ENCODE assay signal across 23 cellular contexts in genomic region chr9:105673850-105674387, GRCh38. TPM values are rescaled to one million over a fixed set of nuclear protein-coding genes. Genes with fewer than 3 reads are reported as not detected.
DNase-seq lines count a peak whose midpoint lies in the region; ATAC-seq, FAIRE-seq and TF ChIP-seq lines count a peak whose summit lies in the region.
"Had no signal": no experiment of that assay in that cellular context is flagged by ENCODE, and none has a peak within 500 bp of the region (broad histone marks: within the 10 kb centered on the region; RNA-seq: fewer than 3 reads in every experiment).

No MANE protein-coding gene starts in this region.

- H3K79me1 ChIP-seq in H1 (ENCODE audit: low read depth, low read length), result no peaks in the 10 kb centered on the region

- H2BK20ac ChIP-seq in H1 (ENCODE audit: low read length), result no peak overlapping the region

- H3K36me3 Mint-ChIP-seq in activated naive CD4-positive, alpha-beta T cell treated with anti-CD3 and anti-CD28 coated beads, Interleukin-2, amount 50 U/mL, for 72 hours, result no peaks in the 10 kb centered on the region
- H3K36me3 Mint-ChIP-seq: CD8-positive, alpha-beta memory T cell had no signal

- H3K4me2 ChIP-seq in DOHH2 (ENCODE audit: low read length) (peak overlapping the region; percentile 68), Karpas-422 (ENCODE audit: low read depth, low read length, poor library complexity, severe bottlenecking) (peak overlapping the region; percentile 68), H1 (ENCODE audit: insufficient read depth in 1 of 2, low read depth in 2 of 2, low read length in 2 of 2) (no peak overlapping the region)

- peaks cover 39% of the 10 kb centered on the region for H3K4me1 ChIP-seq in DOHH2 (ENCODE audit: control insufficient read depth, low read length)
- H3K4me1 ChIP-seq in Karpas-422 (ENCODE audit: low read length), result peaks cover 89% of the 10 kb centered on the region
- peaks cover 0 to 10% (median 7%) of the 10 kb centered on the region in 4 experiments; a peak in 4 of 7 replicates for H3K4me1 ChIP-seq in H1 (replicated peaks in 1 of 4; ENCODE audit: control insufficient read depth in 3 of 4, insufficient read depth in 4 of 4, low read length in 3 of 4)

- H4K91ac ChIP-seq in H1 (replicated peaks; ENCODE audit: insufficient read length, low read length), result no peak overlapping the region

- POLR2A ChIA-PET in H1 (lab: Charles Lee; ENCODE audit: partially characterized antibody), result no interaction called here

- no peak overlapping the region for H2AFZ ChIP-seq in Karpas-422 (ENCODE audit: low read length)
- H2AFZ ChIP-seq in H1 (ENCODE audit: low read length), result no peak overlapping the region

- H3K27ac Mint-ChIP-seq in activated naive CD4-positive, alpha-beta T cell treated with anti-CD3 and anti-CD28 coated beads, Interleukin-2, amount 50 U/mL, for 72 hours, result no peak overlapping the region
- H3K27ac Mint-ChIP-seq: CD8-positive, alpha-beta memory T cell; T-helper 1 cell treated with Interleukin-12 subunit alpha and Interleukin-12 subunit beta and Interleukin-4 antibody, amounts not matched to agents 30 μg/mL and 1 μg/mL, for 36 hours had no signal

- H2BK5ac ChIP-seq in H1 (ENCODE audit: low read depth, low read length), result no peak overlapping the region

- no peak overlapping the region for H3K56ac ChIP-seq in H1 (replicated peaks; ENCODE audit: insufficient read length, low read depth, low read length)

- H3K9ac ChIP-seq in Karpas-422 (ENCODE audit: low read length), result peak overlapping the region; percentile 49
- no peak overlapping the region for H3K9ac ChIP-seq in H1 (replicated peaks in 1 of 4; ENCODE audit: extremely low read depth in 1 of 4, low read depth in 3 of 4, low read length in 3 of 4)

- H4K8ac ChIP-seq in H1 (ENCODE audit: extremely low read depth, insufficient read depth, low read length), result no peak overlapping the region

- no peak overlapping the region for H3K14ac ChIP-seq in H1 (ENCODE audit: insufficient read length)

- DNase-seq in Karpas-422 (peak; percentile 50), NOMO-1 treated with DMSO at 0.1 percent for 48 hours (lab: John Stamatoyannopoulos, UW; ENCODE audit: unreplicated experiment) (peak; percentile 64), H1 (ENCODE audit: low read depth in 1 of 2, low spot score in 2 of 2) (no peak), LoVo (ENCODE audit: low spot score) (no peak)
- no peak for DNase-seq in activated naive CD4-positive, alpha-beta T cell treated with anti-CD3 and anti-CD28 coated beads, Interleukin-2, amount 50 U/mL, for 72 hours (ENCODE audit: low spot score in 2 of 2)
- DNase-seq: C1 segment of cervical spinal cord; CD8-positive, alpha-beta memory T cell; DMS53; NCI-H1092 treated with DMSO at 0.1 percent for 48 hours; NCI-H146; NCI-H2081 treated with DMSO at 0.1 percent for 48 hours; PC-3; SJCRH30 had no signal

- no peaks in the 10 kb centered on the region for H3K23me2 ChIP-seq in H1 (ENCODE audit: low read depth, low read length)

- TF ChIP-seq EP300 in H1 (IDR thresholded peaks at IDR 0.05; ENCODE audit: borderline replicate concordance in 1 of 2, low read depth in 2 of 2, low read length in 2 of 2), result no peak

- TF ChIP-seq CTCF in DOHH2 (IDR thresholded peaks at IDR 0.05; ENCODE audit: low read depth, low read length, poor library complexity, severe bottlenecking) (no peak), H1 (IDR thresholded peaks at IDR 0.05; ENCODE audit: control extremely low read depth in 1 of 3, insufficient read depth in 1 of 3, low read depth in 1 of 3, low read length in 3 of 3) (no peak)

- no peak for ATAC-seq in activated naive CD4-positive, alpha-beta T cell treated with anti-CD3 and anti-CD28 coated beads, Interleukin-2, amount 50 U/mL, for 72 hours
- no peak for ATAC-seq in GM21786 (IDR thresholded peaks at IDR 0.05; ENCODE audit: unreplicated experiment)
- no peak for ATAC-seq in GM18520 (IDR thresholded peaks at IDR 0.05; ENCODE audit: unreplicated experiment)
- ATAC-seq: PC-3 had no signal

- 85% methylated on average over 3 of the region's 3 CpGs; no CpG with 5 or more reads in 1 of the 2 experiments for WGBS in H1 (ENCODE audit: extremely low coverage in 1 of 2, insufficient coverage in 1 of 2, insufficient read length in 1 of 2, insufficient replicate concordance in 2 of 2, low coverage in 1 of 2, low lambda C conversion rate in 2 of 2, missing lambda C conversion rate in 1 of 2), 2 experiments

- H4K5ac ChIP-seq in H1 (ENCODE audit: insufficient read length, low read depth, low read length), result no peak overlapping the region

- H3K27ac ChIP-seq in DOHH2 (ENCODE audit: low read depth, low read length), result peak overlapping the region; percentile 77
- peak overlapping the region; percentile 98 for H3K27ac ChIP-seq in Karpas-422 (ENCODE audit: low read length)
- no peak overlapping the region for H3K27ac ChIP-seq in H1 (ENCODE audit: low read depth, low read length)
- H3K27ac ChIP-seq: SJCRH30 had no signal

- H3F3A ChIP-seq in DOHH2 (ENCODE audit: control insufficient read depth, insufficient read depth), result peaks cover 7% of the 10 kb centered on the region

- H2BK120ac ChIP-seq in H1 (replicated peaks; ENCODE audit: low read depth, low read length), result no peak overlapping the region

- no peak for FAIRE-seq in H1 (lab: Jason Lieb, UNC)
- FAIRE-seq: GM12892, GM18507, HTR-8/SVneo had no signal

- H2BK12ac ChIP-seq in H1 (ENCODE audit: low read depth, low read length), result no peak overlapping the region

- TF ChIP-seq RAD21 in H1 (IDR thresholded peaks at IDR 0.05 in 1 of 2, conservative IDR thresholded peaks at IDR 0.05 in 1 of 2; ENCODE audit: low read depth in 2 of 2, low read length in 2 of 2), result no peak

- no peaks in the 10 kb centered on the region for H3K27me3 ChIP-seq in DOHH2 (ENCODE audit: control insufficient read depth, low read length)
- no peaks in the 10 kb centered on the region for H3K27me3 ChIP-seq in Karpas-422 (ENCODE audit: low read length)
- H3K27me3 ChIP-seq in H1 (replicated peaks in 1 of 4; ENCODE audit: control insufficient read depth in 3 of 4, extremely low read depth in 1 of 4, insufficient read depth in 3 of 4, low read length in 3 of 4), result no peaks in the 10 kb centered on the region

- H3K36me3 ChIP-seq in DOHH2 (ENCODE audit: control insufficient read depth, low read length), result no peaks in the 10 kb centered on the region
- H3K36me3 ChIP-seq in Karpas-422 (ENCODE audit: insufficient read depth, low read length), result no peaks in the 10 kb centered on the region
- H3K36me3 ChIP-seq in H1 (ENCODE audit: control insufficient read depth in 2 of 4, insufficient read depth in 4 of 4, low read length in 3 of 4), result no peaks in the 10 kb centered on the region
- H3K36me3 ChIP-seq: HAP-1, SJCRH30 had no signal

- TF ChIP-seq POLR2A in H1 (IDR thresholded peaks at IDR 0.05; ENCODE audit: control extremely low read depth in 1 of 2, low read depth in 2 of 2, low read length in 2 of 2), result no peak

- H4K20me1 ChIP-seq in DOHH2 (ENCODE audit: control insufficient read depth, insufficient read depth, low read depth, low read length) (no peaks in the 10 kb centered on the region), Karpas-422 (ENCODE audit: insufficient read depth, low read depth, low read length) (no peaks in the 10 kb centered on the region), H1 (replicated peaks in 1 of 2; ENCODE audit: control insufficient read depth in 1 of 2, insufficient read depth in 2 of 2, low read length in 2 of 2) (no peaks in the 10 kb centered on the region)

- H3K9me3 ChIP-seq in DOHH2 (ENCODE audit: control insufficient read depth, insufficient read depth, low read length) (no peaks in the 10 kb centered on the region), Karpas-422 (ENCODE audit: low read length) (no peaks in the 10 kb centered on the region), H1 (ENCODE audit: insufficient read depth in 2 of 2, low read depth in 1 of 2, low read length in 1 of 2) (no peaks in the 10 kb centered on the region)
- H3K9me3 ChIP-seq: HAP-1, SJCRH30 had no signal

- no peak overlapping the region for H3K23ac ChIP-seq in H1 (ENCODE audit: insufficient read length)

- CTCF ChIA-PET in H1 (lab: Charles Lee; ENCODE audit: partially characterized antibody), result interaction anchor here (0.7 to 2.4 kb wide), 3 partner anchors 17 to 159 kb away, joined by 3 to 7 read pairs (median 6); no protein-coding TSS in a partner anchor

- no peaks in the 10 kb centered on the region for H3K9me3 Mint-ChIP-seq in activated naive CD4-positive, alpha-beta T cell treated with anti-CD3 and anti-CD28 coated beads, Interleukin-2, amount 50 U/mL, for 72 hours
- H3K9me3 Mint-ChIP-seq: CD8-positive, alpha-beta memory T cell; T-helper 1 cell treated with Interleukin-12 subunit alpha and Interleukin-12 subunit beta and Interleukin-4 antibody, amounts not matched to agents 30 μg/mL and 1 μg/mL, for 36 hours had no signal

- H3K79me2 ChIP-seq in DOHH2 (ENCODE audit: control insufficient read depth, low read length) (no peaks in the 10 kb centered on the region), Karpas-422 (ENCODE audit: low read length) (no peaks in the 10 kb centered on the region), H1 (ENCODE audit: control insufficient read depth in 1 of 2, insufficient read depth in 2 of 2, low read length in 2 of 2) (no peaks in the 10 kb centered on the region)

- H3K4ac ChIP-seq in H1 (replicated peaks; ENCODE audit: insufficient read length, low read depth, low read length), result no peak overlapping the region

- H2BK15ac ChIP-seq in H1 (ENCODE audit: low read length), result no peak overlapping the region

- no peak overlapping the region for H3K18ac ChIP-seq in H1 (ENCODE audit: extremely low read depth, low read length)

- H3K9me2 ChIP-seq in DOHH2 (replicated peaks; ENCODE audit: control insufficient read depth, low read length), result no peaks in the 10 kb centered on the region
- no peaks in the 10 kb centered on the region for H3K9me2 ChIP-seq in Karpas-422 (replicated peaks; ENCODE audit: insufficient read depth, low read length)

- H3K4me3 ChIP-seq in DOHH2 (ENCODE audit: low read length) (peak overlapping the region; percentile 50), Karpas-422 (ENCODE audit: low read length) (peak overlapping the region; percentile 35), H1 (ENCODE audit: extremely low read depth in 1 of 4, insufficient read depth in 2 of 4, low read depth in 3 of 4, low read length in 4 of 4) (no peak overlapping the region)
- H3K4me3 ChIP-seq: HAP-1, SJCRH30 had no signal

- H2AK5ac ChIP-seq in H1 (ENCODE audit: low read depth, low read length), result no peak overlapping the region

RNA-seq across cellular contexts. Expression of gene TAL2, which starts 11.7 kb away (rescaled TPM):
- 4.1 and 18.4 TPM in 2 replicates for total RNA-seq in Karpas-422 (2014; rRNA removed; shearing (Covaris generic); ENCODE audit: low replicate concordance)
- 0.65 TPM in 1 of 2 replicates, not detected in the other for total RNA-seq in H1 (2021; fragmentation: NEBNext Ultra II Directional; extraction: Animal tissue kit (Norgen Biotek cat#: 25700))
- 0.47 and 0.82 TPM in 2 replicates for polyA plus RNA-seq in H1 (2011; rRNA removed)
- 0.25 TPM for polyA plus RNA-seq in H1 (2011; cell fraction: cytosol; rRNA removed)
- polyA plus RNA-seq in H1 (2011; cell fraction: nucleus; rRNA removed), result 0.48 TPM
- 0.35 to 0.98 TPM (median 0.74 TPM) in 3 of 4 replicates, not detected in the other for polyA plus RNA-seq in H1 (2012, experiment 1 of 2)
- polyA plus RNA-seq in H1 (2012, experiment 2 of 2), result not detected
- polyA plus RNA-seq in H1 (2013, experiment 1 of 2), result 0.41 TPM
- polyA plus RNA-seq in H1 (2013, experiment 2 of 2), result 0.61 TPM
- 0.44 and 1.3 TPM in 2 replicates for polyA minus RNA-seq in H1 (2011; rRNA and poly(A)+ RNA removed)
- polyA minus RNA-seq in H1 (2011; cell fraction: cytosol; rRNA and poly(A)+ RNA removed), result not detected
- polyA minus RNA-seq in H1 (2011; cell fraction: nucleus; rRNA and poly(A)+ RNA removed), result not detected
- under 1 TPM in 1 of 2 donors, not detected in 1; 0.54 TPM for total RNA-seq in activated naive CD4-positive, alpha-beta T cell treated with anti-CD3 and anti-CD28 coated beads, Interleukin-2, amount 50 U/mL, for 72 hours
- total RNA-seq: A673, NCI-H460, PC-3, SJCRH30 had no signal
- polyA plus RNA-seq: CD8-positive, alpha-beta memory T cell had no signal

RNA-seq across cellular contexts. Expression of gene TMEM38B, which starts 20.4 kb away (rescaled TPM):
- total RNA-seq in Karpas-422 (2014; rRNA removed; shearing (Covaris generic); ENCODE audit: low replicate concordance), result 134 and 164 TPM in 2 replicates
- total RNA-seq in H1 (2021; fragmentation: NEBNext Ultra II Directional; extraction: Animal tissue kit (Norgen Biotek cat#: 25700)), result 12.4 and 17.5 TPM in 2 replicates
- 5.6 and 10.6 TPM in 2 replicates for polyA plus RNA-seq in H1 (2011; rRNA removed)
- polyA plus RNA-seq in H1 (2011; cell fraction: cytosol; rRNA removed), result 11.6 TPM
- 3.0 TPM for polyA plus RNA-seq in H1 (2011; cell fraction: nucleus; rRNA removed)
- 7.6 to 16.4 TPM (median 11.3 TPM) in 4 replicates for polyA plus RNA-seq in H1 (2012, experiment 1 of 2)
- 1.3 TPM for polyA plus RNA-seq in H1 (2012, experiment 2 of 2)
- 9.5 TPM for polyA plus RNA-seq in H1 (2013, experiment 1 of 2)
- polyA plus RNA-seq in H1 (2013, experiment 2 of 2), result 12.4 TPM
- 9.0 and 13.4 TPM in 2 replicates for polyA minus RNA-seq in H1 (2011; rRNA and poly(A)+ RNA removed)
- 13.2 TPM for polyA minus RNA-seq in H1 (2011; cell fraction: cytosol; rRNA and poly(A)+ RNA removed)
- polyA minus RNA-seq in H1 (2011; cell fraction: nucleus; rRNA and poly(A)+ RNA removed), result 14.7 TPM
- total RNA-seq in activated naive CD4-positive, alpha-beta T cell treated with anti-CD3 and anti-CD28 coated beads, Interleukin-2, amount 50 U/mL, for 72 hours, result 10 to 100 TPM; 16.7 to 27.5 TPM

Comparison
In these comparisons a context has a peak if more than half of its experiments do, and no peak if none do; other contexts are left out.
1. H3K4me2 ChIP-seq: peak in DOHH2 (single experiment) and Karpas-422 (single experiment); none in H1 (0 of 2).
2. H3K4me3 ChIP-seq: peak in DOHH2 (single experiment) and Karpas-422 (single experiment); none in H1 (0 of 4).
3. DNase-seq: peak in Karpas-422 (single experiment) and NOMO-1 treated with DMSO at 0.1 percent for 48 hours (single experiment); none in H1 (0 of 2), LoVo (single experiment) and activated naive CD4-positive, alpha-beta T cell treated with anti-CD3 and anti-CD28 coated beads, Interleukin-2, amount 50 U/mL, for 72 hours (0 of 2).